12 cellular contexts compared by ENCODE assay signal in the genomic region with DNA sequence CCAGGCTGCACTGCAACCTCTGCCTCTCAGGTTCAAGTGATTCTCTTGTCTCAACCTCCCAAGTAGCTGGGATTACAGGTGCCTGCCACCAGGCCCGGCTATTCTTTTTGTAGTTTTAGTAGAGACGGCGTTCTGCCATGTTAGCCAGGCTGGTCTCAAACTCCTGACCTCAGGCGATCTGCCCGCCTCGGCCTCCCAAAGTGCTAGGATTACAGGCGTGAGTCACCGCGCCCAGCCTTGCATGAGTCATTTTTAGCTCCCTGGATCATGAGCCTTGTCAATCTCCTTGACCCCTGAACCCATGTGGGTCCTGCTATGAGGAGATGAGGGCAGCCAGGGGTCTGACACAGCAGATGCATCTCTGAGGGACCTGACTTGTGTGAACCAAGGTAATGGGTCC. TPM values are rescaled to one million over a fixed set of nuclear protein-coding genes. Genes with fewer than 3 reads are reported as not detected.
"Had no signal": no experiment of that assay in that cellular context is flagged by ENCODE, and none has a peak within 500 bp of the region (broad histone marks: within the 10 kb centered on the region; RNA-seq: fewer than 3 reads in every experiment).

No MANE protein-coding gene starts in this region.

RNA-seq across cellular contexts. Expression of a gene that starts 0.8 kb away (rescaled TPM):
- total RNA-seq: activated B cell treated with CpG ODN at 0.5 μM for 24 hours; activated CD4-positive, alpha-beta T cell treated with anti-CD3 and anti-CD28 coated beads, Interleukin-2, amount 10 ng/mL, durations not matched to agents 24 days and 14 days; activated T-helper 1 cell treated with anti-CD3 and anti-CD28 coated beads, Interleukin-12 subunit alpha, Interleukin-12 subunit beta, Interleukin-2, Interleukin-4 antibody, amounts not matched to agents 30 ng/mL and 10 ng/mL and 1 ng/mL, durations not matched to agents 14 hours and 24 hours and 36 hours; ascending aorta; cardiac muscle cell; endothelial cell of umbilical vein; kidney epithelial cell; left ventricle myocardium superior; mesenteric fat pad; ovary; ureter had no signal
- polyA plus RNA-seq: cardiac muscle cell, endothelial cell of umbilical vein, neural cell, ovary had no signal

RNA-seq across cellular contexts. Expression of a gene that starts 27.9 kb away (rescaled TPM):
- total RNA-seq: activated B cell treated with CpG ODN at 0.5 μM for 24 hours; activated CD4-positive, alpha-beta T cell treated with anti-CD3 and anti-CD28 coated beads, Interleukin-2, amount 10 ng/mL, durations not matched to agents 24 days and 14 days; activated T-helper 1 cell treated with anti-CD3 and anti-CD28 coated beads, Interleukin-12 subunit alpha, Interleukin-12 subunit beta, Interleukin-2, Interleukin-4 antibody, amounts not matched to agents 30 ng/mL and 10 ng/mL and 1 ng/mL, durations not matched to agents 14 hours and 24 hours and 36 hours; cardiac muscle cell; endothelial cell of umbilical vein; kidney epithelial cell; left ventricle myocardium superior; mesenteric fat pad had no signal
- polyA plus RNA-seq: endothelial cell of umbilical vein, neural cell had no signal

RNA-seq across cellular contexts. Expression of a gene that starts 36.5 kb away (rescaled TPM):
- total RNA-seq: activated B cell treated with CpG ODN at 0.5 μM for 24 hours; activated CD4-positive, alpha-beta T cell treated with anti-CD3 and anti-CD28 coated beads, Interleukin-2, amount 10 ng/mL, durations not matched to agents 24 days and 14 days; activated T-helper 1 cell treated with anti-CD3 and anti-CD28 coated beads, Interleukin-12 subunit alpha, Interleukin-12 subunit beta, Interleukin-2, Interleukin-4 antibody, amounts not matched to agents 30 ng/mL and 10 ng/mL and 1 ng/mL, durations not matched to agents 14 hours and 24 hours and 36 hours; ascending aorta; endothelial cell of umbilical vein; kidney epithelial cell; left ventricle myocardium superior; mesenteric fat pad; ovary; ureter had no signal
- polyA plus RNA-seq: endothelial cell of umbilical vein, neural cell, ovary had no signal

RNA-seq across cellular contexts. Expression of a gene that starts 53.9 kb away (rescaled TPM):
- total RNA-seq: activated B cell treated with CpG ODN at 0.5 μM for 24 hours; activated CD4-positive, alpha-beta T cell treated with anti-CD3 and anti-CD28 coated beads, Interleukin-2, amount 10 ng/mL, durations not matched to agents 24 days and 14 days; activated T-helper 1 cell treated with anti-CD3 and anti-CD28 coated beads, Interleukin-12 subunit alpha, Interleukin-12 subunit beta, Interleukin-2, Interleukin-4 antibody, amounts not matched to agents 30 ng/mL and 10 ng/mL and 1 ng/mL, durations not matched to agents 14 hours and 24 hours and 36 hours; ascending aorta; cardiac muscle cell; endothelial cell of umbilical vein; kidney epithelial cell; left ventricle myocardium superior; mesenteric fat pad; ovary; ureter had no signal
- polyA plus RNA-seq: cardiac muscle cell, endothelial cell of umbilical vein, neural cell, ovary had no signal
